40 cellular contexts compared by ENCODE assay signal in genomic region chr19:5751709-5752108, GRCh38. TPM values are rescaled to one million over a fixed set of nuclear protein-coding genes. Genes with fewer than 3 reads are reported as not detected.
"Had no signal": no experiment of that assay in that cellular context is flagged by ENCODE, and none has a peak within 500 bp of the region (broad histone marks: within the 10 kb centered on the region; RNA-seq: fewer than 3 reads in every experiment).

No MANE protein-coding gene starts in this region.

- H3K9me3 ChIP-seq: adrenal gland, ascending aorta, body of pancreas, breast epithelium had no signal

- FAIRE-seq: astrocyte, bronchial epithelial cell had no signal

- ATAC-seq: activated naive CD4-positive, alpha-beta T cell treated with anti-CD3 and anti-CD28 coated beads, Interleukin-2, amount 50 U/mL, for 72 hours; activated naive CD8-positive, alpha-beta T cell treated with anti-CD3 and anti-CD28 coated beads, Interleukin-2, amount 50 U/mL, for 24 hours; activated T-cell treated with anti-CD3 and anti-CD28 coated beads, Interleukin-2, amount 50 U/mL, for 4 hours; activated T-cell treated with anti-CD3 and anti-CD28 coated beads, Interleukin-2, amount 50 U/mL, for 72 hours; activated T-helper 17 cell treated with anti-CD3 and anti-CD28 coated beads, Interleukin-2, amount 50 U/mL, for 72 hours; body of pancreas had no signal

- H3K4me1 ChIP-seq: adrenal gland, ascending aorta, body of pancreas, breast epithelium had no signal

- DNase-seq: activated effector memory CD4-positive, alpha-beta T cell treated with anti-CD3 and anti-CD28 coated beads, Interleukin-2, amount 50 U/mL, for 16 hours; activated effector memory CD4-positive, alpha-beta T cell treated with Interleukin-2 at 50 U/mL for 16 hours; activated gamma-delta T cell; activated gamma-delta T cell treated with Interleukin-2 at 50 U/mL for 16 hours; activated naive CD4-positive, alpha-beta T cell; activated naive CD4-positive, alpha-beta T cell treated with anti-CD3 and anti-CD28 coated beads for 36 hours; activated naive CD4-positive, alpha-beta T cell treated with anti-CD3 and anti-CD28 coated beads, Interleukin-2, amount 10 ng/mL, durations not matched to agents 7 days and 5 days; activated naive CD4-positive, alpha-beta T cell treated with anti-CD3 and anti-CD28 coated beads, Interleukin-2, amount 50 U/mL, for 16 hours; activated naive CD4-positive, alpha-beta T cell treated with Interleukin-2 at 50 U/mL for 16 hours; activated naive CD8-positive, alpha-beta T cell treated with anti-CD3 and anti-CD28 coated beads for 36 hours; activated naive CD8-positive, alpha-beta T cell treated with anti-CD3 and anti-CD28 coated beads, Interleukin-2, amount 10 ng/mL, durations not matched to agents 7 days and 5 days; activated naive CD8-positive, alpha-beta T cell treated with anti-CD3 and anti-CD28 coated beads, Interleukin-2, amount 50 U/mL, for 24 hours; activated T-cell treated with anti-CD3 and anti-CD28 coated beads, Interleukin-2, amount 50 U/mL, for 1 hour; activated T-cell treated with anti-CD3 and anti-CD28 coated beads, Interleukin-2, amount 50 U/mL, for 24 hours; activated T-cell treated with anti-CD3 and anti-CD28 coated beads, Interleukin-2, amount 50 U/mL, for 4 hours; activated T-cell treated with anti-CD3 and anti-CD28 coated beads, Interleukin-2, amount 50 U/mL, for 48 hours; activated T-cell treated with anti-CD3 and anti-CD28 coated beads, Interleukin-2, amount 50 U/mL, for 72 hours; adrenal gland; amniotic stem cell; amygdala; anterior cingulate cortex; aorta; body of pancreas; brain microvascular endothelial cell; caudate nucleus; central memory CD4-positive, alpha-beta T cell; cerebellar nuclear complex had no signal

- H3K36me3 ChIP-seq: adrenal gland, ascending aorta, brain microvascular endothelial cell, breast epithelium, cardiac muscle cell had no signal

- H3K27me3 ChIP-seq: adrenal gland, ascending aorta, body of pancreas, brain microvascular endothelial cell, cardiac muscle cell had no signal

- H3K27ac ChIP-seq: adrenal gland, ascending aorta, body of pancreas, brain microvascular endothelial cell, breast epithelium, cardiac muscle cell had no signal

- H3K4me3 ChIP-seq: adrenal gland, ascending aorta, body of pancreas, breast epithelium, cardiac muscle cell had no signal

RNA-seq across cellular contexts. Expression of gene CATSPERD, which starts 31.3 kb away (rescaled TPM):
- total RNA-seq: activated naive CD4-positive, alpha-beta T cell treated with anti-CD3 and anti-CD28 coated beads for 36 hours; activated naive CD4-positive, alpha-beta T cell treated with anti-CD3 and anti-CD28 coated beads, Interleukin-2, amount 50 U/mL, for 72 hours; activated naive CD8-positive, alpha-beta T cell treated with anti-CD3 and anti-CD28 coated beads for 36 hours; activated naive CD8-positive, alpha-beta T cell treated with anti-CD3 and anti-CD28 coated beads, Interleukin-2, amount 10 ng/mL, durations not matched to agents 7 days and 5 days; activated T-cell treated with anti-CD3 and anti-CD28 coated beads, Interleukin-2, amount 50 U/mL, for 4 hours; activated T-cell treated with anti-CD3 and anti-CD28 coated beads, Interleukin-2, amount 50 U/mL, for 72 hours; activated T-helper 1 cell treated with anti-CD3 and anti-CD28 coated beads, Interleukin-12 subunit alpha, Interleukin-12 subunit beta, Interleukin-2, Interleukin-4 antibody, amounts not matched to agents 30 ng/mL and 10 ng/mL and 1 ng/mL, durations not matched to agents 14 hours and 24 hours and 36 hours; activated T-helper 17 cell treated with anti-CD3 and anti-CD28 coated beads, Interleukin-2, amount 50 U/mL, for 72 hours; activated T-helper 2 cell treated with anti-CD3 and anti-CD28 coated beads, Interferon-gamma antibody, Interleukin-2, Interleukin-4, amounts not matched to agents 10 μg/mL and 5 μg/mL and 100 μg/mL, durations not matched to agents 14 hours and 24 hours and 36 hours; adrenal gland; aorta; ascending aorta; astrocyte; body of pancreas; breast epithelium; bronchial epithelial cell; cardiac muscle cell; cardiac septum; chondrocyte had no signal
- polyA plus RNA-seq: adipose tissue, adrenal gland, aorta, cardiac muscle cell had no signal

RNA-seq across cellular contexts. Expression of gene NRTN, which starts 53.2 kb away (rescaled TPM):
- total RNA-seq: aorta, cerebellum had no signal
